15 cellular contexts compared by ENCODE assay signal in genomic region chr2:79832540-79833234, GRCh38.
DNase-seq lines count a peak whose midpoint lies in the region; ATAC-seq and TF ChIP-seq lines count a peak whose summit lies in the region.
"Had no signal": no experiment of that assay in that cellular context is flagged by ENCODE, and none has a peak within 500 bp of the region (broad histone marks: within the 10 kb centered on the region; RNA-seq: fewer than 3 reads in every experiment).

No MANE protein-coding gene starts in this region.

- no peaks in the 10 kb centered on the region for H3K36me3 ChIP-seq in Panc1 (ENCODE audit: control insufficient read depth, insufficient read depth, low read length)
- H3K36me3 ChIP-seq: thyroid gland had no signal

- no peaks in the 10 kb centered on the region for H3K27me3 Mint-ChIP-seq in activated T-cell treated with anti-CD3 and anti-CD28 coated beads, Interleukin-2, amount 50 U/mL, for 72 hours (ENCODE audit: low read depth)
- H3K27me3 Mint-ChIP-seq in nephron progenitor cell (ENCODE audit: low read depth, poor library complexity): no peaks in the 10 kb centered on the region
- H3K27me3 Mint-ChIP-seq: activated CD4-positive, alpha-beta T cell treated with anti-CD3 and anti-CD28 coated beads for 36 hours had no signal

- H3K4me1 Mint-ChIP-seq in activated T-cell treated with anti-CD3 and anti-CD28 coated beads, Interleukin-2, amount 50 U/mL, for 72 hours (ENCODE audit: low read depth): no peaks in the 10 kb centered on the region
- H3K4me1 Mint-ChIP-seq in nephron progenitor cell: peaks cover 37% of the 10 kb centered on the region
- H3K4me1 Mint-ChIP-seq: activated CD4-positive, alpha-beta T cell treated with anti-CD3 and anti-CD28 coated beads for 36 hours had no signal

- no peak overlapping the region for H3K4me3 ChIP-seq in Panc1 (ENCODE audit: low read depth in 2 of 2, low read length in 2 of 2)
- H3K4me3 ChIP-seq: body of pancreas, thyroid gland had no signal

- POLR2A ChIA-PET in Panc1 (lab: Charles Lee): no interaction called here

- no TSS peak for BruUV-seq in Panc1 (replicated peaks; lab: Mats Ljungman, UMichigan)

- intact Hi-C loops in Panc1 (cut with micrococcal nuclease; ENCODE audit: unreplicated experiment): no loop called here

- peak; percentile 84 for ATAC-seq in Panc1
- no peak for ATAC-seq in activated T-cell treated with anti-CD3 and anti-CD28 coated beads, Interleukin-2, amount 50 U/mL, for 72 hours (replicated peaks in 1 of 2)
- ATAC-seq in HG02973 (IDR thresholded peaks at IDR 0.05; ENCODE audit: unreplicated experiment): no peak
- ATAC-seq: activated CD4-positive, alpha-beta T cell treated with anti-CD3 and anti-CD28 coated beads for 36 hours; body of pancreas had no signal

- peaks cover 12% of the 10 kb centered on the region for H3K4me1 ChIP-seq in Panc1 (ENCODE audit: control insufficient read depth, insufficient read depth, low read length)
- H3K4me1 ChIP-seq: body of pancreas, thyroid gland had no signal

- CTCF ChIA-PET in Panc1 (lab: Charles Lee): no interaction called here

- H3K36me3 Mint-ChIP-seq in activated T-cell treated with anti-CD3 and anti-CD28 coated beads, Interleukin-2, amount 50 U/mL, for 72 hours (ENCODE audit: insufficient read depth in 2 of 2): peaks cover 0 to 1% of the 10 kb centered on the region in 2 donors
- no peaks in the 10 kb centered on the region for H3K36me3 Mint-ChIP-seq in nephron progenitor cell (ENCODE audit: low read depth)

- in situ Hi-C loops in Panc1 (cut with HindIII; ENCODE audit: low pct_unique_long_range_greater_than_20kb, low sequenced_read_pairs): no loop called here

- no peak overlapping the region for H3K27ac Mint-ChIP-seq in activated T-cell treated with anti-CD3 and anti-CD28 coated beads, Interleukin-2, amount 50 U/mL, for 72 hours
- no peak overlapping the region for H3K27ac Mint-ChIP-seq in nephron progenitor cell
- H3K27ac Mint-ChIP-seq: activated CD4-positive, alpha-beta T cell treated with anti-CD3 and anti-CD28 coated beads for 36 hours; activated T-helper 1 cell treated with anti-CD3 and anti-CD28 coated beads, Interleukin-12 subunit alpha, Interleukin-12 subunit beta, Interleukin-2, Interleukin-4 antibody, amounts not matched to agents 30 ng/mL and 10 ng/mL and 1 ng/mL, durations not matched to agents 14 hours and 24 hours and 36 hours had no signal

- H3K27ac ChIP-seq in Panc1 (ENCODE audit: low read length): 0 out of 2 replicates have a peak overlapping the region, but pooled peaks have one; percentile 4
- H3K27ac ChIP-seq: 22Rv1, body of pancreas, epithelial cell of prostate, thyroid gland had no signal

- H3K9me3 ChIP-seq in Panc1 (ENCODE audit: control insufficient read depth, insufficient read depth, low read depth, low read length): no peaks in the 10 kb centered on the region
- H3K9me3 ChIP-seq: body of pancreas, thyroid gland had no signal

- TF ChIP-seq CTCF in Panc1 (IDR thresholded peaks at IDR 0.05) (no peak), nephron progenitor cell (IDR thresholded peaks at IDR 0.05) (no peak)

- H3K9me3 Mint-ChIP-seq in activated T-cell treated with anti-CD3 and anti-CD28 coated beads, Interleukin-2, amount 50 U/mL, for 72 hours: peaks cover 5 to 6% of the 10 kb centered on the region in 2 donors
- no peaks in the 10 kb centered on the region for H3K9me3 Mint-ChIP-seq in nephron progenitor cell
- H3K9me3 Mint-ChIP-seq: activated T-helper 1 cell treated with anti-CD3 and anti-CD28 coated beads, Interleukin-12 subunit alpha, Interleukin-12 subunit beta, Interleukin-2, Interleukin-4 antibody, amounts not matched to agents 30 ng/mL and 10 ng/mL and 1 ng/mL, durations not matched to agents 14 hours and 24 hours and 36 hours had no signal

- H3K27me3 ChIP-seq in Panc1 (ENCODE audit: control insufficient read depth, insufficient read depth, low read length): no peaks in the 10 kb centered on the region
- H3K27me3 ChIP-seq: body of pancreas, thyroid gland had no signal

- H3K4me3 Mint-ChIP-seq in activated T-cell treated with anti-CD3 and anti-CD28 coated beads, Interleukin-2, amount 50 U/mL, for 72 hours: no peak overlapping the region
- H3K4me3 Mint-ChIP-seq in nephron progenitor cell: no peak overlapping the region
- H3K4me3 Mint-ChIP-seq: activated CD4-positive, alpha-beta T cell treated with anti-CD3 and anti-CD28 coated beads for 36 hours; activated T-helper 1 cell treated with anti-CD3 and anti-CD28 coated beads, Interleukin-12 subunit alpha, Interleukin-12 subunit beta, Interleukin-2, Interleukin-4 antibody, amounts not matched to agents 30 ng/mL and 10 ng/mL and 1 ng/mL, durations not matched to agents 14 hours and 24 hours and 36 hours had no signal

- DNase-seq in NCI-H1417 (lab: John Stamatoyannopoulos, UW): peak in 2 of 3 experiments; percentile 38 to 51
- DNase-seq in NCI-H1417 treated with DMSO at 0.1 percent for 48 hours (lab: John Stamatoyannopoulos, UW): no peak
- DNase-seq in Panc1 (ENCODE audit: low read depth, low spot score): no peak
- DNase-seq in iPS DF 19.7 (ENCODE audit: low read depth, low spot score): peak; percentile 73
- DNase-seq in superior temporal gyrus (ENCODE audit: extremely low spot score): peak; percentile 89
- DNase-seq in activated T-cell treated with anti-CD3 and anti-CD28 coated beads, Interleukin-2, amount 50 U/mL, for 72 hours: no peak
- DNase-seq in nephron progenitor cell: no peak
- DNase-seq: activated CD4-positive, alpha-beta T cell treated with anti-CD3 and anti-CD28 coated beads for 36 hours; body of pancreas; NCI-H524 treated with DMSO at 0.1 percent for 48 hours; thyroid gland had no signal

Comparison
In these comparisons a context has a peak if more than half of its experiments do, and no peak if none do; other contexts are left out.
1. DNase-seq: peak in NCI-H1417 (2 of 3), iPS DF 19.7 (single experiment) and superior temporal gyrus (single experiment); none in NCI-H1417 treated with DMSO at 0.1 percent for 48 hours (single experiment), Panc1 (single experiment), activated T-cell treated with anti-CD3 and anti-CD28 coated beads, Interleukin-2, amount 50 U/mL, for 72 hours (0 of 2) and nephron progenitor cell (single experiment).